In genomic region chr4:124948976-124949597, GRCh38 we compare ENCODE assay signal across 1 cellular context.
TF ChIP-seq lines count a peak whose summit lies in the region.

No MANE protein-coding gene starts in this region.

TF ChIP-seq in IMR-90, 13 proteins besides CTCF, POLR2A, EP300 and RAD21 (continued from another document):
- TF ChIP-seq CHD1 (IDR thresholded peaks at IDR 0.05; ENCODE audit: low read depth, low read length) (no peak), MAFK (IDR thresholded peaks at IDR 0.05; ENCODE audit: low read depth, low read length) (no peak), SMC3 (IDR thresholded peaks at IDR 0.05; ENCODE audit: low read depth, low read length) (no peak), NFE2L2 (IDR thresholded peaks at IDR 0.05; ENCODE audit: low read depth, low read length) (no peak), BHLHE40 (IDR thresholded peaks at IDR 0.05; ENCODE audit: low read depth, low read length) (no peak), CEBPB (IDR thresholded peaks at IDR 0.05; ENCODE audit: low read depth, low read length) (no peak), RCOR1 (IDR thresholded peaks at IDR 0.05; ENCODE audit: insufficient replicate concordance, low read length) (no peak), FOS (IDR thresholded peaks at IDR 0.05; ENCODE audit: low read depth, low read length) (no peak), MAZ (IDR thresholded peaks at IDR 0.05; ENCODE audit: borderline replicate concordance, low read depth, low read length) (no peak)
